Comparison of ENCODE assay signal across 9 cellular contexts in genomic region chr2:46939596-46940359, GRCh38. TPM values are rescaled to one million over a fixed set of nuclear protein-coding genes. Genes with fewer than 3 reads are reported as not detected.
DNase-seq lines count a peak whose midpoint lies in the region; ATAC-seq and TF ChIP-seq lines count a peak whose summit lies in the region.
"Had no signal": no experiment of that assay in that cellular context is flagged by ENCODE, and none has a peak within 500 bp of the region (broad histone marks: within the 10 kb centered on the region; RNA-seq: fewer than 3 reads in every experiment).

No MANE protein-coding gene starts in this region.

- 61% methylated on average over 13 of the region's 13 CpGs for WGBS in urinary bladder

- H3K27ac ChIP-seq in left ventricle myocardium inferior (replicated peaks) (peak overlapping the region; percentile 91), ascending aorta (peak overlapping the region; percentile 96 to 98), urinary bladder (ENCODE audit: low read depth) (peak overlapping the region; percentile 97), foreskin keratinocyte (no peak overlapping the region)

- TF ChIP-seq CTCF in left ventricle myocardium inferior (IDR thresholded peaks at IDR 0.05; ENCODE audit: borderline replicate concordance) (no peak), ascending aorta (IDR thresholded peaks at IDR 0.05) (no peak), mesothelial cell of epicardium (IDR thresholded peaks at IDR 0.05; ENCODE audit: unreplicated experiment) (no peak), foreskin keratinocyte (conservative IDR thresholded peaks at IDR 0.05) (no peak)

- ATAC-seq in left cardiac atrium (no peak), foreskin keratinocyte (no peak)

- peak overlapping the region; percentile 75 for H3K4me3 Mint-ChIP-seq in mesothelial cell of epicardium

- H3K4me3 ChIP-seq in left ventricle myocardium inferior (peak overlapping the region; percentile 92), ascending aorta (peak overlapping the region; percentile 81 to 84), urinary bladder (ENCODE audit: low read depth, low read length) (no peak overlapping the region)

- H3K9me3 ChIP-seq in left ventricle myocardium inferior (replicated peaks) (no peaks in the 10 kb centered on the region), ascending aorta (no peaks in the 10 kb centered on the region)

- intact Hi-C loops in left ventricle myocardium inferior (cut with micrococcal nuclease) (no loop called here), left cardiac atrium (cut with DNase I) (no loop called here), ascending aorta (cut with DNase I) (no loop called here)

- DNase-seq in left ventricle myocardium inferior (no peak), left cardiac atrium (no peak), ascending aorta (ENCODE audit: low spot score in 2 of 2) (no peak), mesothelial cell of epicardium (ENCODE audit: low spot score in 2 of 2, unreplicated experiment in 2 of 2) (no peak), UCSD-AML1 (lab: John Stamatoyannopoulos, UW; ENCODE audit: unreplicated experiment) (no peak), foreskin keratinocyte (no peak), T1000 (lab: John Stamatoyannopoulos, UW) (no peak)
- DNase-seq: NCI-H1092 had no signal

- peak overlapping the region; percentile 32 for H3K27ac Mint-ChIP-seq in mesothelial cell of epicardium

- no peaks in the 10 kb centered on the region for H3K36me3 Mint-ChIP-seq in mesothelial cell of epicardium

- H3K27me3 Mint-ChIP-seq in mesothelial cell of epicardium (ENCODE audit: low read depth) = peaks cover 6% of the 10 kb centered on the region

- H3K36me3 ChIP-seq in left ventricle myocardium inferior (no peaks in the 10 kb centered on the region), ascending aorta (no peaks in the 10 kb centered on the region), urinary bladder (ENCODE audit: insufficient read depth) (no peaks in the 10 kb centered on the region)

- H3K4me1 Mint-ChIP-seq in mesothelial cell of epicardium = peaks cover 20% of the 10 kb centered on the region

- H3K4me1 ChIP-seq in left ventricle myocardium inferior (peaks cover 40% of the 10 kb centered on the region), ascending aorta (peaks cover 5 to 30% of the 10 kb centered on the region in 2 donors), urinary bladder (ENCODE audit: insufficient read depth) (peaks cover 2% of the 10 kb centered on the region), foreskin keratinocyte (peaks cover 8% of the 10 kb centered on the region)

- no peaks in the 10 kb centered on the region for H3K27me3 ChIP-seq in left ventricle myocardium inferior (ENCODE audit: low read depth)
- H3K27me3 ChIP-seq in ascending aorta = no peaks in the 10 kb centered on the region
- H3K27me3 ChIP-seq in foreskin keratinocyte = no peaks in the 10 kb centered on the region

- H3K9me3 Mint-ChIP-seq in mesothelial cell of epicardium = no peaks in the 10 kb centered on the region

RNA-seq across cellular contexts. Expression of gene TTC7A, which starts 1.2 kb away (rescaled TPM):
- total RNA-seq in left ventricle myocardium inferior = 8.2 TPM
- 10 to 100 TPM; 10.9 to 13.3 TPM for total RNA-seq in left cardiac atrium
- 181 TPM for total RNA-seq in ascending aorta
- 12.1 to 13.9 TPM (median 12.8 TPM) in 3 replicates for total RNA-seq in mesothelial cell of epicardium
- total RNA-seq in urinary bladder = 11.9 TPM
- polyA plus RNA-seq in urinary bladder = 15.3 TPM
- 18.2 and 19.5 TPM in 2 replicates for total RNA-seq in foreskin keratinocyte
- polyA plus RNA-seq in foreskin keratinocyte = 11.2 and 11.9 TPM in 2 replicates

RNA-seq across cellular contexts. Expression of gene MCFD2, which starts 24.2 kb away (rescaled TPM):
- 61.2 TPM for total RNA-seq in left ventricle myocardium inferior
- 10 to 100 TPM; 65.4 to 88.7 TPM for total RNA-seq in left cardiac atrium
- 171 TPM for total RNA-seq in ascending aorta
- 78.0 to 82.0 TPM (median 81.9 TPM) in 3 replicates for total RNA-seq in mesothelial cell of epicardium
- total RNA-seq in urinary bladder = 78.5 TPM
- polyA plus RNA-seq in urinary bladder = 60.3 TPM
- total RNA-seq in foreskin keratinocyte = 74.7 and 83.4 TPM in 2 replicates
- polyA plus RNA-seq in foreskin keratinocyte = 36.6 and 45.8 TPM in 2 replicates
